Comparison of ENCODE assay signal across 15 cellular contexts in the genomic region with DNA sequence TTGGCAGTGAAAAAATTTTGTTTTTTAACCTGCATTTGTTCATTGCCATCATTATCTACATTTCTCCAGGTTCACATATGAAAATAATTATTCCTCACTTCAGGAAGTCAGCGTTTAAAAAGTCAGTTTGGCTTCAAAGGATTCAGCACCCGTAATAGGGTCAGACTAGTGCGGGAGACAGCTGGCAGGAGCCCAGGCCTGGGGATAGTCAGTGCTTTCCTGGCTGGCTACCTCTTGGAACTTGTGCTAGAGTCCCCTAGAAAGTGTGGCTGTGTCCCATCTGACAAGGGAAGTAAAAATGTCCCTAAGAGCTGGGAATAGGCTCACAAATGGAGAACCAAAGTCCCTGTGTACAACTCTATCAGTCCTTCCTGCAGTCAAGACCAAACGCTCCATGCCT.
DNase-seq lines count a peak whose midpoint lies in the region; ATAC-seq and TF ChIP-seq lines count a peak whose summit lies in the region.
"Had no signal": no experiment of that assay in that cellular context is flagged by ENCODE, and none has a peak within 500 bp of the region (broad histone marks: within the 10 kb centered on the region; RNA-seq: fewer than 3 reads in every experiment).

No MANE protein-coding gene starts in this region.

- H2AFZ ChIP-seq in Karpas-422 (ENCODE audit: low read length): no peak overlapping the region
- H2AFZ ChIP-seq: GM23338 had no signal

- H3K9me3 Mint-ChIP-seq in nephron: no peaks in the 10 kb centered on the region
- no peaks in the 10 kb centered on the region for H3K9me3 Mint-ChIP-seq in activated T-cell treated with anti-CD3 and anti-CD28 coated beads, Interleukin-2, amount 50 U/mL, for 4 hours
- H3K9me3 Mint-ChIP-seq: CD4-positive, alpha-beta T cell; GM23338 had no signal

- no peak for TF ChIP-seq CTCF in left ventricle myocardium inferior (IDR thresholded peaks at IDR 0.05; ENCODE audit: borderline replicate concordance)
- no peak for TF ChIP-seq CTCF in nephron (IDR thresholded peaks at IDR 0.05; ENCODE audit: unreplicated experiment in 3 of 3)

- H3K4me1 Mint-ChIP-seq in nephron: peaks cover 34% of the 10 kb centered on the region
- peaks cover 13% of the 10 kb centered on the region for H3K4me1 Mint-ChIP-seq in activated T-cell treated with anti-CD3 and anti-CD28 coated beads, Interleukin-2, amount 50 U/mL, for 4 hours (ENCODE audit: low read depth)
- H3K4me1 Mint-ChIP-seq: B cell had no signal

- H3K9ac ChIP-seq in Karpas-422 (ENCODE audit: low read length): no peak overlapping the region

- no peaks in the 10 kb centered on the region for H3K27me3 Mint-ChIP-seq in nephron (ENCODE audit: low read depth)
- peaks cover 1% of the 10 kb centered on the region for H3K27me3 Mint-ChIP-seq in activated T-cell treated with anti-CD3 and anti-CD28 coated beads, Interleukin-2, amount 50 U/mL, for 4 hours (ENCODE audit: low read depth)

- H3K4me3 ChIP-seq in left ventricle myocardium inferior: no peak overlapping the region
- no peak overlapping the region for H3K4me3 ChIP-seq in Karpas-422 (ENCODE audit: low read length)
- H3K4me3 ChIP-seq: GM23338 had no signal

- H3K9me2 ChIP-seq in Karpas-422 (replicated peaks; ENCODE audit: insufficient read depth, low read length): no peaks in the 10 kb centered on the region

- no peaks in the 10 kb centered on the region for H3K36me3 ChIP-seq in left ventricle myocardium inferior
- no peaks in the 10 kb centered on the region for H3K36me3 ChIP-seq in Karpas-422 (ENCODE audit: insufficient read depth, low read length)

- no peaks in the 10 kb centered on the region for H4K20me1 ChIP-seq in Karpas-422 (ENCODE audit: insufficient read depth, low read depth, low read length)

- no peaks in the 10 kb centered on the region for H3K36me3 Mint-ChIP-seq in nephron (ENCODE audit: low read depth)
- no peaks in the 10 kb centered on the region for H3K36me3 Mint-ChIP-seq in activated T-cell treated with anti-CD3 and anti-CD28 coated beads, Interleukin-2, amount 50 U/mL, for 4 hours (ENCODE audit: insufficient read depth)

- peak overlapping the region; percentile 23 to 69 (median 54) for H3K27ac Mint-ChIP-seq in nephron
- H3K27ac Mint-ChIP-seq: B cell; CD4-positive, alpha-beta T cell; GM23338 had no signal

- H3K27me3 ChIP-seq in left ventricle myocardium inferior (ENCODE audit: low read depth) (no peaks in the 10 kb centered on the region), Karpas-422 (ENCODE audit: low read length) (no peaks in the 10 kb centered on the region)

- ATAC-seq in left colon: peak; percentile 35
- no peak for ATAC-seq in activated T-cell treated with anti-CD3 and anti-CD28 coated beads, Interleukin-2, amount 50 U/mL, for 4 hours
- no peak for ATAC-seq in HG03039 (IDR thresholded peaks at IDR 0.05; ENCODE audit: unreplicated experiment)
- ATAC-seq: GM23338 had no signal

- H3K4me1 ChIP-seq in left ventricle myocardium inferior: peaks cover 4% of the 10 kb centered on the region
- no peaks in the 10 kb centered on the region for H3K4me1 ChIP-seq in Karpas-422 (ENCODE audit: low read length)

- DNase-seq in left ventricle myocardium inferior (peak; percentile 26), cardiac septum (ENCODE audit: low spot score) (no peak), left colon (peak in 1 of 2 donors; percentile 39), cerebellum (ENCODE audit: low spot score) (no peak), Karpas-422 (no peak)
- no peak for DNase-seq in activated T-cell treated with anti-CD3 and anti-CD28 coated beads, Interleukin-2, amount 50 U/mL, for 4 hours
- DNase-seq: ACHN; Calu3; CD4-positive, alpha-beta T cell; DMS 273 treated with DMSO at 0.1 percent for 48 hours; H7 had no signal

- H3K9me3 ChIP-seq in left ventricle myocardium inferior (replicated peaks) (no peaks in the 10 kb centered on the region), Karpas-422 (ENCODE audit: low read length) (no peaks in the 10 kb centered on the region)

- H3K4me2 ChIP-seq in Karpas-422 (ENCODE audit: low read depth, low read length, poor library complexity, severe bottlenecking): no peak overlapping the region
- H3K4me2 ChIP-seq: GM23338 had no signal

- H3K79me2 ChIP-seq in Karpas-422 (ENCODE audit: low read length): no peaks in the 10 kb centered on the region

- H3K4me3 Mint-ChIP-seq in nephron: no peak overlapping the region
- H3K4me3 Mint-ChIP-seq in activated T-cell treated with anti-CD3 and anti-CD28 coated beads, Interleukin-2, amount 50 U/mL, for 4 hours: no peak overlapping the region
- H3K4me3 Mint-ChIP-seq: B cell; CD4-positive, alpha-beta T cell; GM23338 had no signal

- H3K27ac ChIP-seq in left ventricle myocardium inferior (replicated peaks) (no peak overlapping the region), Karpas-422 (ENCODE audit: low read length) (no peak overlapping the region)

- intact Hi-C loops in left ventricle myocardium inferior (cut with micrococcal nuclease) (no loop called here), cardiac septum (cut with DNase I) (no loop called here), left colon (cut with DNase I, micrococcal nuclease) (no loop called here)
